ENCODE assay signal across 1 cellular context in genomic region chr19:52007805-52008557, GRCh38.
TF ChIP-seq lines count a peak whose summit lies in the region.

Gene ZNF615, minus strand, starts transcription at chr19:52008211. Its CDS starts 4,500 bp downstream, at chr19:52003711.

TF ChIP-seq in HepG2, 621 proteins besides CTCF, POLR2A, EP300 and RAD21 (continued from another document and continues in another):
- TF ChIP-seq, protein P1, sequence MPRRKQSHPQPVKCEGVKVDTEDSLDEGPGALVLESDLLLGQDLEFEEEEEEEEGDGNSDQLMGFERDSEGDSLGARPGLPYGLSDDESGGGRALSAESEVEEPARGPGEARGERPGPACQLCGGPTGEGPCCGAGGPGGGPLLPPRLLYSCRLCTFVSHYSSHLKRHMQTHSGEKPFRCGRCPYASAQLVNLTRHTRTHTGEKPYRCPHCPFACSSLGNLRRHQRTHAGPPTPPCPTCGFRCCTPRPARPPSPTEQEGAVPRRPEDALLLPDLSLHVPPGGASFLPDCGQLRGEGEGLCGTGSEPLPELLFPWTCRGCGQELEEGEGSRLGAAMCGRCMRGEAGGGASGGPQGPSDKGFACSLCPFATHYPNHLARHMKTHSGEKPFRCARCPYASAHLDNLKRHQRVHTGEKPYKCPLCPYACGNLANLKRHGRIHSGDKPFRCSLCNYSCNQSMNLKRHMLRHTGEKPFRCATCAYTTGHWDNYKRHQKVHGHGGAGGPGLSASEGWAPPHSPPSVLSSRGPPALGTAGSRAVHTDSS (CRISPR knock-in tag; conservative IDR thresholded peaks at IDR 0.05) = no peak
- no peak; the same call in 1 of the 2 replicates for TF ChIP-seq GLI4 (CRISPR knock-in tag; IDR thresholded peaks at IDR 0.05; ENCODE audit: borderline replicate concordance)
- TF ChIP-seq ZNF496 (CRISPR knock-in tag; IDR thresholded peaks at IDR 0.05; ENCODE audit: insufficient replicate concordance) = no peak
- TF ChIP-seq HHEX (CRISPR knock-in tag; IDR thresholded peaks at IDR 0.05) = no peak
- peak; percentile 65; the same call in 1 of the 2 replicates for TF ChIP-seq MIER3 (CRISPR knock-in tag; IDR thresholded peaks at IDR 0.05; ENCODE audit: borderline replicate concordance)
- 0 out of 2 replicates have a peak, but pooled peaks have one; percentile 55 for TF ChIP-seq ZNF709 (CRISPR knock-in tag; IDR thresholded peaks at IDR 0.05)
- no peak for TF ChIP-seq ZNF629 (CRISPR knock-in tag; conservative IDR thresholded peaks at IDR 0.05)
- TF ChIP-seq, protein P2, sequence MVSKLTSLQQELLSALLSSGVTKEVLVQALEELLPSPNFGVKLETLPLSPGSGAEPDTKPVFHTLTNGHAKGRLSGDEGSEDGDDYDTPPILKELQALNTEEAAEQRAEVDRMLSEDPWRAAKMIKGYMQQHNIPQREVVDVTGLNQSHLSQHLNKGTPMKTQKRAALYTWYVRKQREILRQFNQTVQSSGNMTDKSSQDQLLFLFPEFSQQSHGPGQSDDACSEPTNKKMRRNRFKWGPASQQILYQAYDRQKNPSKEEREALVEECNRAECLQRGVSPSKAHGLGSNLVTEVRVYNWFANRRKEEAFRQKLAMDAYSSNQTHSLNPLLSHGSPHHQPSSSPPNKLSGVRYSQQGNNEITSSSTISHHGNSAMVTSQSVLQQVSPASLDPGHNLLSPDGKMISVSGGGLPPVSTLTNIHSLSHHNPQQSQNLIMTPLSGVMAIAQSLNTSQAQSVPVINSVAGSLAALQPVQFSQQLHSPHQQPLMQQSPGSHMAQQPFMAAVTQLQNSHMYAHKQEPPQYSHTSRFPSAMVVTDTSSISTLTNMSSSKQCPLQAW (CRISPR knock-in tag; IDR thresholded peaks at IDR 0.05) = peak; percentile 90; the same call in 1 of the 2 replicates
- peak; percentile 56; the same call in 1 of the 2 replicates for TF ChIP-seq ZMYM2 (CRISPR knock-in tag; IDR thresholded peaks at IDR 0.05)
- TF ChIP-seq CBX5 (CRISPR knock-in tag; IDR thresholded peaks at IDR 0.05; ENCODE audit: borderline replicate concordance) = peak; percentile 47; the same call in 1 of the 2 replicates
- peak; percentile 86 for TF ChIP-seq ZMYM4 (CRISPR knock-in tag; IDR thresholded peaks at IDR 0.05)
- peak; percentile 56 for TF ChIP-seq NRL (CRISPR knock-in tag; IDR thresholded peaks at IDR 0.05; ENCODE audit: borderline replicate concordance)
- no peak for TF ChIP-seq ZNF577 (CRISPR knock-in tag; IDR thresholded peaks at IDR 0.05; ENCODE audit: borderline replicate concordance, low read depth)
- TF ChIP-seq TBP (CRISPR knock-in tag; IDR thresholded peaks at IDR 0.05) = no peak
- TF ChIP-seq, protein P3, sequence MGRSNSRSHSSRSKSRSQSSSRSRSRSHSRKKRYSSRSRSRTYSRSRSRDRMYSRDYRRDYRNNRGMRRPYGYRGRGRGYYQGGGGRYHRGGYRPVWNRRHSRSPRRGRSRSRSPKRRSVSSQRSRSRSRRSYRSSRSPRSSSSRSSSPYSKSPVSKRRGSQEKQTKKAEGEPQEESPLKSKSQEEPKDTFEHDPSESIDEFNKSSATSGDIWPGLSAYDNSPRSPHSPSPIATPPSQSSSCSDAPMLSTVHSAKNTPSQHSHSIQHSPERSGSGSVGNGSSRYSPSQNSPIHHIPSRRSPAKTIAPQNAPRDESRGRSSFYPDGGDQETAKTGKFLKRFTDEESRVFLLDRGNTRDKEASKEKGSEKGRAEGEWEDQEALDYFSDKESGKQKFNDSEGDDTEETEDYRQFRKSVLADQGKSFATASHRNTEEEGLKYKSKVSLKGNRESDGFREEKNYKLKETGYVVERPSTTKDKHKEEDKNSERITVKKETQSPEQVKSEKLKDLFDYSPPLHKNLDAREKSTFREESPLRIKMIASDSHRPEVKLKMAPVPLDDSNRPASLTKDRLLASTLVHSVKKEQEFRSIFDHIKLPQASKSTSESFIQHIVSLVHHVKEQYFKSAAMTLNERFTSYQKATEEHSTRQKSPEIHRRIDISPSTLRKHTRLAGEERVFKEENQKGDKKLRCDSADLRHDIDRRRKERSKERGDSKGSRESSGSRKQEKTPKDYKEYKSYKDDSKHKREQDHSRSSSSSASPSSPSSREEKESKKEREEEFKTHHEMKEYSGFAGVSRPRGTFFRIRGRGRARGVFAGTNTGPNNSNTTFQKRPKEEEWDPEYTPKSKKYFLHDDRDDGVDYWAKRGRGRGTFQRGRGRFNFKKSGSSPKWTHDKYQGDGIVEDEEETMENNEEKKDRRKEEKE (IDR thresholded peaks at IDR 0.05) = no peak
- 0 out of 2 replicates have a peak, but pooled peaks have one; percentile 46 for TF ChIP-seq ZNF605 (CRISPR knock-in tag; IDR thresholded peaks at IDR 0.05)
- TF ChIP-seq ARNTL (CRISPR knock-in tag; IDR thresholded peaks at IDR 0.05) = no peak
- TF ChIP-seq MIER2 (CRISPR knock-in tag; IDR thresholded peaks at IDR 0.05) = peak; percentile 27; the same call in 1 of the 2 replicates
- peak; percentile 85 for TF ChIP-seq CREM (IDR thresholded peaks at IDR 0.05)
- TF ChIP-seq CREM (CRISPR knock-in tag; IDR thresholded peaks at IDR 0.05) = no peak
- TF ChIP-seq ZNF530 (CRISPR knock-in tag; IDR thresholded peaks at IDR 0.05; ENCODE audit: low read depth) = no peak
- no peak for TF ChIP-seq ARID3A (IDR thresholded peaks at IDR 0.05; ENCODE audit: low read depth, low read length)
- 0 out of 2 replicates have a peak, but pooled peaks have one; percentile 43 for TF ChIP-seq FOXJ3 (CRISPR knock-in tag; IDR thresholded peaks at IDR 0.05; ENCODE audit: borderline replicate concordance)
- TF ChIP-seq, protein P4, sequence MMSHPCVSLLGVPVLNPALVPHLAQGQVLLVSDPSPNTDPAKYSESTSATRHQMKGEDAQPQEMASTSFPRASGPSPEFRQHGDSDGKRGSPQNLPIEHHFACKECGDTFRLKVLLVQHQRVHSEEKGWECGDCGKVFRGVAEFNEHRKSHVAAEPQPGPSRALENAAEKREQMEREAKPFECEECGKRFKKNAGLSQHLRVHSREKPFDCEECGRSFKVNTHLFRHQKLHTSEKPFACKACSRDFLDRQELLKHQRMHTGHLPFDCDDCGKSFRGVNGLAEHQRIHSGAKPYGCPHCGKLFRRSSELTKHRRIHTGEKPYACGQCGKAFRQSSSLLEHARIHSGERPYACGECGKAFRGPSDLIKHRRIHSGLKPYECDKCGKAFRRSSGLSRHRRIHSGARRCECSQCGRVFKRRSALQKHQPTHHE (CRISPR knock-in tag; IDR thresholded peaks at IDR 0.05; ENCODE audit: borderline replicate concordance) = no peak
- no peak for TF ChIP-seq ZFP36L2 (CRISPR knock-in tag; IDR thresholded peaks at IDR 0.05)
- TF ChIP-seq ASH2L (IDR thresholded peaks at IDR 0.05; ENCODE audit: insufficient read length, low read depth, low read length) = peak; percentile 82
- TF ChIP-seq ZNF800 (CRISPR knock-in tag; IDR thresholded peaks at IDR 0.05) = peak; percentile 32; the same call in 1 of the 2 replicates
- peak; percentile 84 for TF ChIP-seq ZFY (CRISPR knock-in tag; IDR thresholded peaks at IDR 0.05)
- TF ChIP-seq MXD3 (CRISPR knock-in tag; IDR thresholded peaks at IDR 0.05) = 0 out of 2 replicates have a peak, but pooled peaks have one; percentile 50
- TF ChIP-seq ZNF777 (CRISPR knock-in tag; IDR thresholded peaks at IDR 0.05) = peak; percentile 42; the same call in 1 of the 2 replicates
- 0 out of 2 replicates have a peak, but pooled peaks have one; percentile 78 for TF ChIP-seq ZNF224 (CRISPR knock-in tag; IDR thresholded peaks at IDR 0.05)
- peak; percentile 54; the same call in 1 of the 2 replicates for TF ChIP-seq TAF1 (CRISPR knock-in tag; IDR thresholded peaks at IDR 0.05)
- no peak for TF ChIP-seq HDAC6 (IDR thresholded peaks at IDR 0.05; ENCODE audit: low read depth, low read length)
- TF ChIP-seq FOXO1 (CRISPR knock-in tag; IDR thresholded peaks at IDR 0.05) = peak; percentile 33; the same call in 1 of the 2 replicates
- TF ChIP-seq, protein P5, sequence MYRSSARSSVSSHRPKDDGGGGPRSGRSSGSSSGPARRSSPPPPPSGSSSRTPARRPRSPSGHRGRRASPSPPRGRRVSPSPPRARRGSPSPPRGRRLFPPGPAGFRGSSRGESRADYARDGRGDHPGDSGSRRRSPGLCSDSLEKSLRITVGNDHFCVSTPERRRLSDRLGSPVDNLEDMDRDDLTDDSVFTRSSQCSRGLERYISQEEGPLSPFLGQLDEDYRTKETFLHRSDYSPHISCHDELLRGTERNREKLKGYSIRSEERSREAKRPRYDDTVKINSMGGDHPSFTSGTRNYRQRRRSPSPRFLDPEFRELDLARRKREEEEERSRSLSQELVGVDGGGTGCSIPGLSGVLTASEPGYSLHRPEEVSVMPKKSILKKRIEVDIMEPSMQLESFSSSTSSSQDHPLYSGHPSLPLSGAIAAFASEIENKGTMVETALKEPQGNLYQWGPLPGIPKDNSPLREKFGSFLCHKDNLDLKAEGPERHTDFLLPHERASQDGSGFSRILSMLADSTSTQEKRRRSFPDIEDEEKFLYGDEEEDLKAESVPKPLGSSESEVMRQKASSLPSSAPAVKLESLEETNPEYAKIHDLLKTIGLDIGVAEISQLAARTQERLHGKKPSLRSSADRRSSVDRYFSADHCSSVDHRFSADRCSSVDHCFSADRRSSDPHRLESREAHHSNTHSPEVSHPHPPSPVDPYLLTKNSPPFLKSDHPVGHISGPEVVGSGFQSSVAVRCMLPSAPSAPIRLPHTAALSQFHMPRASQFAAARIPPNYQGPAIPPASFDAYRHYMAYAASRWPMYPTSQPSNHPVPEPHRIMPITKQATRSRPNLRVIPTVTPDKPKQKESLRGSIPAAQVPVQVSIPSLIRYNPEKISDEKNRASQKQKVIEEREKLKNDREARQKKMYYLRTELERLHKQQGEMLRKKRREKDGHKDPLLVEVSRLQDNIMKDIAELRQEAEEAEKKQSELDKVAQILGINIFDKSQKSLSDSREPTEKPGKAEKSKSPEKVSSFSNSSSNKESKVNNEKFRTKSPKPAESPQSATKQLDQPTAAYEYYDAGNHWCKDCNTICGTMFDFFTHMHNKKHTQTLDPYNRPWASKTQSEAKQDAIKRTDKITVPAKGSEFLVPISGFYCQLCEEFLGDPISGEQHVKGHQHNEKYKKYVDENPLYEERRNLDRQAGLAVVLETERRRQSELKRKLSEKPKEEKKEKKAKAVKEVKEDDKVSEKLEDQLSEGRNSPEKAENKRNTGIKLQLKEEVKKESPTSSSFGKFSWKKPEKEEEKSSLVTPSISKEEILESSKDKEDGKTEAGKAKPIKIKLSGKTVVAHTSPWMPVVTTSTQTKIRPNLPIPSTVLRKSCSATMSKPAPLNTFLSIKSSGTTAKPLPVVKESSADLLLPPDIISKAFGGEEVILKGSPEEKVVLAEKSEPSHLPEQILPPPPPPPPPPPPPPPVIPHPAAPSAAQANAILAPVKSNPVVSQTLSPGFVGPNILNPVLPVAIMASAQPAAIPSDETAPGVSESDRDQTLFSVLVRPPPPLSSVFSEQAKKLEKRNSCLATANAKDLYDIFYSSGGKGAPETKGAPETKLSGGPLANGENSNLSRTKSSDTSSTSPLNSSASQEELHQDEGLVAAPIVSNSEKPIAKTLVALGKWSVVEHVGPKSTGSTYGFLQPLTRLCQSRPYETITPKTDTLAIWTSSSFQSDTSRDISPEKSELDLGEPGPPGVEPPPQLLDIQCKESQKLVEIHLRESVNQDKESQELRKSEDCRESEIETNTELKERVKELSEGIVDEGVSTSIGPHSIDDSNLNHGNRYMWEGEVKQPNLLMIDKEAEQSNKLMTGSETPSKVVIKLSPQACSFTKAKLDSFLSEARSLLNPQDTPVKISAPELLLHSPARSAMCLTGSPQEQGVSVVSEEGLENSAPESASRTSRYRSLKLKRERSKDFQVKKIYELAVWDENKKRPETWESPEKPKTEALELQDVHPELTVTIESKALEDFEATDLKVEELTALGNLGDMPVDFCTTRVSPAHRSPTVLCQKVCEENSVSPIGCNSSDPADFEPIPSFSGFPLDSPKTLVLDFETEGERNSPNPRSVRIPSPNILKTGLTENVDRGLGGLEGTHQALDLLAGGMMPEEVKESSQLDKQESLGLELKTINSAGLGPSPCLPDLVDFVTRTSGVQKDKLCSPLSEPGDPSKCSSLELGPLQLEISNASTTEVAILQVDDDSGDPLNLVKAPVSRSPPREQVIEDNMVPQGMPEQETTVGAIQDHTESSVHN (CRISPR knock-in tag; IDR thresholded peaks at IDR 0.05) = peak; percentile 55; the same call in 1 of the 2 replicates
- no peak for TF ChIP-seq U2AF1 (optimal IDR thresholded peaks at IDR 0.05; ENCODE audit: low read depth, low read length)
- TF ChIP-seq, protein P6, sequence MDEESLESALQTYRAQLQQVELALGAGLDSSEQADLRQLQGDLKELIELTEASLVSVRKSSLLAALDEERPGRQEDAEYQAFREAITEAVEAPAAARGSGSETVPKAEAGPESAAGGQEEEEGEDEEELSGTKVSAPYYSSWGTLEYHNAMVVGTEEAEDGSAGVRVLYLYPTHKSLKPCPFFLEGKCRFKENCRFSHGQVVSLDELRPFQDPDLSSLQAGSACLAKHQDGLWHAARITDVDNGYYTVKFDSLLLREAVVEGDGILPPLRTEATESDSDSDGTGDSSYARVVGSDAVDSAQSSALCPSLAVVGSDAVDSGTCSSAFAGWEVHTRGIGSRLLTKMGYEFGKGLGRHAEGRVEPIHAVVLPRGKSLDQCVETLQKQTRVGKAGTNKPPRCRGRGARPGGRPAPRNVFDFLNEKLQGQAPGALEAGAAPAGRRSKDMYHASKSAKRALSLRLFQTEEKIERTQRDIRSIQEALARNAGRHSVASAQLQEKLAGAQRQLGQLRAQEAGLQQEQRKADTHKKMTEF (CRISPR knock-in tag; IDR thresholded peaks at IDR 0.05) = peak; percentile 68; the same call in 1 of the 2 replicates
